ENCODE assay signal across 10 cellular contexts in the genomic region with DNA sequence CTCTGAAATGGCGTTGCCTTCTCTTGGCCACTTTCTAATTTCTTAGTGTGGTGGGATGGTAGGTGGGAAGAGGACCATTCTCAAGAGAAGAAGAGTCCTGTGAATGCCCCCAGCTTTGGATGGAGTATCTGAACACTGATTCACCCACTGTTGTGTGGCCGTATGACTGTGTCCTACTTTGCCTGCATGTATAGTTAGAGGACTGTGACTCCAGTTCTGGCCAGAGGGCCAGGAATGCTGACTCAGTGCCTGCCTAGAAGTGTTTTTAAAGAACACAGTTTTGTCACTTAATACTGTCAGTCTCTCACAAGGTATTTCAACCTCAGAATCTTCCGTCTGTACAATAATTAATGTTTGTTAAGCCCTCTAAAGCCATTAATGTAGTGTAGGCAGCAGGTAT. TPM values are rescaled to one million over a fixed set of nuclear protein-coding genes. Genes with fewer than 3 reads are reported as not detected.
DNase-seq lines count a peak whose midpoint lies in the region; ATAC-seq and TF ChIP-seq lines count a peak whose summit lies in the region.
"Had no signal": no experiment of that assay in that cellular context is flagged by ENCODE, and none has a peak within 500 bp of the region (broad histone marks: within the 10 kb centered on the region; RNA-seq: fewer than 3 reads in every experiment).

No MANE protein-coding gene starts in this region.

- H3K4me3 Mint-ChIP-seq in CD4-positive, alpha-beta T cell, result peak overlapping the region; percentile 99
- H3K4me3 Mint-ChIP-seq in natural killer cell, result peak overlapping the region; percentile 98

- no peaks in the 10 kb centered on the region for H3K27me3 Mint-ChIP-seq in CD4-positive, alpha-beta T cell
- no peaks in the 10 kb centered on the region for H3K27me3 Mint-ChIP-seq in natural killer cell (ENCODE audit: low read depth in 2 of 2)

- no peak overlapping the region for H3K9ac ChIP-seq in neuronal stem cell (ENCODE audit: low read depth, low read length, poor library complexity)

- whole genome bisulfite sequencing in neuronal stem cell (ENCODE audit: extremely low coverage in 2 of 2, insufficient read length in 2 of 2, insufficient replicate concordance in 1 of 2), 2 donors, result no CpG with 5 or more reads among the region's 3 CpGs

- H3K18ac ChIP-seq in neuronal stem cell (ENCODE audit: low read length), result no peak overlapping the region

- no peak overlapping the region for H3K4ac ChIP-seq in neuronal stem cell (ENCODE audit: low read length)

- H2BK5ac ChIP-seq in neuronal stem cell (ENCODE audit: low read length), result no peak overlapping the region

- peak overlapping the region; percentile 98 for H3K4me3 ChIP-seq in MG63
- peak overlapping the region; percentile 99 for H3K4me3 ChIP-seq in coronary artery
- H3K4me3 ChIP-seq in neuronal stem cell (ENCODE audit: low read length in 2 of 2), result no peak overlapping the region

- no peak overlapping the region for H3K14ac ChIP-seq in neuronal stem cell (ENCODE audit: low read length)

- H3K27ac ChIP-seq in CD4-positive, alpha-beta T cell (ENCODE audit: low read depth, low read length), result no peak overlapping the region
- peak overlapping the region in 1 of 2 donors; percentile 22 for H3K27ac ChIP-seq in coronary artery
- no peak overlapping the region for H3K27ac ChIP-seq in neuronal stem cell (replicated peaks; ENCODE audit: low read length)

- peak overlapping the region; percentile 88 for H3K27ac Mint-ChIP-seq in CD4-positive, alpha-beta T cell
- peak overlapping the region; percentile 93 to 96 for H3K27ac Mint-ChIP-seq in natural killer cell

- H3K36me3 Mint-ChIP-seq in CD4-positive, alpha-beta T cell (ENCODE audit: low read depth), result peaks cover 73% of the 10 kb centered on the region
- H3K36me3 Mint-ChIP-seq in natural killer cell, result no peaks in the 10 kb centered on the region

- H3K4me2 ChIP-seq in neuronal stem cell (ENCODE audit: insufficient read depth, low read length, poor library complexity, severe bottlenecking), result no peak overlapping the region

- H3K79me1 ChIP-seq in neuronal stem cell (ENCODE audit: low read depth, low read length), result peaks cover 5% of the 10 kb centered on the region

- H4K91ac ChIP-seq in neuronal stem cell (ENCODE audit: low read depth, low read length, poor library complexity), result no peak overlapping the region

- H4K8ac ChIP-seq in neuronal stem cell (ENCODE audit: low read depth, low read length), result no peak overlapping the region

- ATAC-seq in CD4-positive, alpha-beta T cell (ENCODE audit: poor library complexity), result no peak
- ATAC-seq in natural killer cell (no peak), GM19463 (IDR thresholded peaks at IDR 0.05; ENCODE audit: unreplicated experiment) (no peak), GM19351 (IDR thresholded peaks at IDR 0.05; ENCODE audit: unreplicated experiment) (no peak)

- CTCF ChIA-PET in CD4-positive, alpha-beta T cell (lab: Charles Lee), result no interaction called here

- no peak for DNase-seq in CD4-positive, alpha-beta T cell
- DNase-seq in MG63 (peak; percentile 66), coronary artery (ENCODE audit: low spot score) (no peak), natural killer cell (no peak), neuronal stem cell (ENCODE audit: low spot score) (no peak)
- no peak for DNase-seq in stimulated activated CD4-positive, alpha-beta T cell treated with anti-CD3 and anti-CD28 coated beads, Interleukin-2, amount 100 ng/mL, for 24 hours
- DNase-seq: effector CD4-positive, alpha-beta T cell; NCI-H446 treated with DMSO at 0.1 percent for 48 hours had no signal

- H2AFZ ChIP-seq in neuronal stem cell (ENCODE audit: low read length), result no peak overlapping the region

- H3K36me3 ChIP-seq in MG63, result peaks cover 65% of the 10 kb centered on the region
- peaks cover 18 to 58% of the 10 kb centered on the region in 2 donors for H3K36me3 ChIP-seq in neuronal stem cell (replicated peaks in 1 of 2; ENCODE audit: control insufficient read depth in 2 of 2, insufficient read depth in 2 of 2, low read length in 2 of 2)

- H3K9me3 Mint-ChIP-seq in CD4-positive, alpha-beta T cell, result no peaks in the 10 kb centered on the region
- no peaks in the 10 kb centered on the region for H3K9me3 Mint-ChIP-seq in natural killer cell

- H2BK120ac ChIP-seq in neuronal stem cell (ENCODE audit: low read depth, low read length), result no peak overlapping the region

- H3K9me3 ChIP-seq in CD4-positive, alpha-beta T cell (ENCODE audit: control insufficient read depth, low read length), result no peaks in the 10 kb centered on the region
- H3K9me3 ChIP-seq in MG63 (no peaks in the 10 kb centered on the region), neuronal stem cell (replicated peaks in 1 of 2; ENCODE audit: control insufficient read depth in 2 of 2, insufficient read depth in 1 of 2, low read depth in 1 of 2, low read length in 2 of 2) (no peaks in the 10 kb centered on the region)

- H2AK5ac ChIP-seq in neuronal stem cell (ENCODE audit: low read depth, low read length), result no peak overlapping the region

- no peak overlapping the region for H3K23ac ChIP-seq in neuronal stem cell (ENCODE audit: low read depth, low read length, poor library complexity)

- no peak overlapping the region for H2BK15ac ChIP-seq in neuronal stem cell (ENCODE audit: low read length)

- no peaks in the 10 kb centered on the region for H3K27me3 ChIP-seq in CD4-positive, alpha-beta T cell (ENCODE audit: control insufficient read depth, insufficient read depth, low read length)
- H3K27me3 ChIP-seq in MG63 (no peaks in the 10 kb centered on the region), neuronal stem cell (ENCODE audit: control insufficient read depth in 3 of 3, insufficient read depth in 3 of 3, low read depth in 1 of 3, low read length in 3 of 3) (no peaks in the 10 kb centered on the region)

- peaks cover 8 to 17% of the 10 kb centered on the region in 2 donors for H3K4me1 ChIP-seq in neuronal stem cell (ENCODE audit: control insufficient read depth in 2 of 2, insufficient read depth in 1 of 2, low read depth in 1 of 2, low read length in 2 of 2)

- H3K4me1 Mint-ChIP-seq in CD4-positive, alpha-beta T cell (ENCODE audit: low read depth), result peaks cover 47% of the 10 kb centered on the region
- peaks cover 45 to 48% of the 10 kb centered on the region in 2 donors for H3K4me1 Mint-ChIP-seq in natural killer cell

- intact Hi-C loops in CD4-positive, alpha-beta T cell (cut with DNase I, micrococcal nuclease), result loop anchor here in 1 of 2 experiments (5.0 kb wide), 7 partner anchors 98 to 1838 kb away; a partner anchor contains a TSS
- intact Hi-C loops in natural killer cell (cut with micrococcal nuclease), result loop anchor here (5.0 kb wide), 1 partner anchor 98 kb away; a partner anchor contains a TSS

- TF ChIP-seq CTCF in CD4-positive, alpha-beta T cell (IDR thresholded peaks at IDR 0.05), result no peak
- TF ChIP-seq CTCF in coronary artery (IDR thresholded peaks at IDR 0.05), result no peak
- no peak for TF ChIP-seq CTCF in natural killer cell (IDR thresholded peaks at IDR 0.05)

- H2BK12ac ChIP-seq in neuronal stem cell (ENCODE audit: low read length), result no peak overlapping the region

- POLR2A ChIA-PET in CD4-positive, alpha-beta T cell (lab: Charles Lee), result no interaction called here

RNA-seq across cellular contexts. Expression of a gene that starts 2.1 kb away (rescaled TPM):
- 100 to 1,000 TPM; 127 to 139 TPM for total RNA-seq in CD4-positive, alpha-beta T cell
- total RNA-seq in MG63 (2014; rRNA removed; shearing (Covaris generic); ENCODE audit: low replicate concordance), result 287 and 366 TPM in 2 replicates
- 100 to 1,000 TPM; 143 to 172 (median 148) TPM for total RNA-seq in natural killer cell
- polyA plus RNA-seq in neuronal stem cell (2013, experiment 1 of 2), result 61.5 TPM
- polyA plus RNA-seq in neuronal stem cell (2013, experiment 2 of 2), result 64.0 TPM

Comparison
In these comparisons a context has a peak if more than half of its experiments do, and no peak if none do; other contexts are left out.
1. H3K4me3 ChIP-seq: peak in MG63 (single experiment) and coronary artery (single experiment); none in neuronal stem cell (0 of 2).